Comparison of ENCODE assay signal across 8 cellular contexts in the genomic region with DNA sequence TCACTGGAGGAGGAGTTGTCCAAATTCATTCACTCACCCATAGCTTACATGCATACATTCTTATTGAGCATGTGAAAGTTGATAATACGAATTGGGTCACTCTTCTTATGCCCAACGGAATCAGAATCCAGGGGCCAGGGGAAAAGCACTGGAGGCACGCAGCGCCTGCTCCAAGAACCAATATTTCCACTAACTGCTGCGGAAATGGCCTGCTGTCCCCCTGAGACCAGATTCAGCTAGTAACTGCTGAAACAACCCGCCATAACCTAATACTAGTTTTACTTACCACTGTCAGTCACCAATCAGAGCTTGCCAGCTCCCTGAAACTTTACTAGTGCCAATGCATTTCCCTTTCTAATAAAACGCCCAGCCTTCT. TPM values are rescaled to one million over a fixed set of nuclear protein-coding genes. Genes with fewer than 3 reads are reported as not detected.
A peak's percentile ranks its signal among the peaks of the same experiment; 100 is the strongest.
DNase-seq lines count a peak whose midpoint lies in the region; ATAC-seq, FAIRE-seq and TF ChIP-seq lines count a peak whose summit lies in the region.

No MANE protein-coding gene starts in this region.

- no peaks in the 10 kb centered on the region for H3K9me3 ChIP-seq in CD8-positive, alpha-beta memory T cell (ENCODE audit: low read length)
- H3K9me3 ChIP-seq in Peyer's patch (no peaks in the 10 kb centered on the region), pancreas (no peaks in the 10 kb centered on the region)

- peaks cover 46 to 52% (median 46%) of the 10 kb centered on the region in 3 donors for H3K4me1 Mint-ChIP-seq in CD8-positive, alpha-beta memory T cell

- H3K27ac ChIP-seq in CD8-positive, alpha-beta memory T cell (ENCODE audit: low read depth, low read length), result peak overlapping the region; percentile 59
- H3K27ac ChIP-seq in Peyer's patch, result peak overlapping the region; percentile 78 to 88 (median 84)
- H3K27ac ChIP-seq in pancreas, result peak overlapping the region in 2 of 4 donors; percentile 55 to 71

- ATAC-seq in pancreas (no peak), GM18861 (IDR thresholded peaks at IDR 0.05; ENCODE audit: unreplicated experiment) (no peak), HG03520 (IDR thresholded peaks at IDR 0.05; ENCODE audit: unreplicated experiment) (no peak), HG03432 (IDR thresholded peaks at IDR 0.05; ENCODE audit: unreplicated experiment) (no peak)

- 58 to 61% methylated on average over 7 of the region's 7 CpGs for WGBS in pancreas, 2 donors

- no peak for TF ChIP-seq POLR2A in Peyer's patch (IDR thresholded peaks at IDR 0.05)

- peaks cover 47% of the 10 kb centered on the region for H3K4me1 ChIP-seq in CD8-positive, alpha-beta memory T cell (ENCODE audit: insufficient read depth, low read length)
- H3K4me1 ChIP-seq in Peyer's patch (peaks cover 0 to 48% (median 27%) of the 10 kb centered on the region in 4 donors), pancreas (peaks cover 0 to 28% (median 11%) of the 10 kb centered on the region in 3 donors)

- H3K27ac Mint-ChIP-seq in CD8-positive, alpha-beta memory T cell, result peak overlapping the region; percentile 80 to 98 (median 94)

- no peaks in the 10 kb centered on the region for H3K27me3 ChIP-seq in CD8-positive, alpha-beta memory T cell (ENCODE audit: insufficient read depth, low read length, poor library complexity, severe bottlenecking)
- H3K27me3 ChIP-seq in Peyer's patch (no peaks in the 10 kb centered on the region), pancreas (peaks cover 0 to 3% (median 0%) of the 10 kb centered on the region in 4 donors)

- peak overlapping the region; percentile 79 to 97 (median 90) for H3K4me3 Mint-ChIP-seq in CD8-positive, alpha-beta memory T cell

- peaks cover 11 to 22% of the 10 kb centered on the region in 2 donors for H3K27me3 Mint-ChIP-seq in CD8-positive, alpha-beta memory T cell

- peak overlapping the region; percentile 95 for H3K4me3 ChIP-seq in CD8-positive, alpha-beta memory T cell (ENCODE audit: low read length)
- H3K4me3 ChIP-seq in Peyer's patch (peak overlapping the region; percentile 91 to 97 (median 94)), epithelial cell of proximal tubule (ENCODE audit: low read depth, low read length) (peak overlapping the region; percentile 95), pancreas (peak overlapping the region; percentile 76 to 92 (median 90))

- CTCF ChIA-PET in CD8-positive, alpha-beta memory T cell (lab: Charles Lee), result interaction anchor here (0.7 to 2.6 kb wide), 3 partner anchors 24 to 384 kb away, joined by 3 to 13 read pairs (median 3); partner anchors contain the start of gene NSFL1C

- peaks cover 0 to 6% (median 0%) of the 10 kb centered on the region in 5 donors for H3K9me3 Mint-ChIP-seq in CD8-positive, alpha-beta memory T cell

- peaks cover 2 to 8% (median 5%) of the 10 kb centered on the region in 3 donors for H3K36me3 Mint-ChIP-seq in CD8-positive, alpha-beta memory T cell

- FAIRE-seq in pancreas (lab: Jason Lieb, UNC), result no peak

- TF ChIP-seq CTCF in Peyer's patch (IDR thresholded peaks at IDR 0.05) (no peak), epithelial cell of proximal tubule (conservative IDR thresholded peaks at IDR 0.05; ENCODE audit: low read depth, low read length) (no peak), pancreas (IDR thresholded peaks at IDR 0.05) (no peak)

- POLR2A ChIA-PET in CD8-positive, alpha-beta memory T cell (lab: Charles Lee), result interaction anchor here (0.9 to 1.5 kb wide), 2 partner anchors 27 to 69 kb away, joined by 3 read pairs; no protein-coding TSS in a partner anchor

- H3K36me3 ChIP-seq in CD8-positive, alpha-beta memory T cell (ENCODE audit: insufficient read depth, low read length), result no peaks in the 10 kb centered on the region
- H3K36me3 ChIP-seq in Peyer's patch (no peaks in the 10 kb centered on the region), pancreas (no peaks in the 10 kb centered on the region)

- intact Hi-C loops in pancreas (cut with DNase I), result no loop called here

- no peak for DNase-seq in CD8-positive, alpha-beta memory T cell
- no peak for DNase-seq in Peyer's patch
- no peak for DNase-seq in epithelial cell of proximal tubule (ENCODE audit: low read depth)
- no peak for DNase-seq in pancreas
- no peak for DNase-seq in HK-2 (ENCODE audit: unreplicated experiment)

RNA-seq across cellular contexts. Expression of gene FKBP1A, which starts 0.6 kb away (rescaled TPM):
- total RNA-seq in CD8-positive, alpha-beta memory T cell, result 100 to 1,000 TPM; 274 TPM
- 43.1 TPM for polyA plus RNA-seq in CD8-positive, alpha-beta memory T cell
- total RNA-seq in Peyer's patch (100 to 1,000 TPM in 2 of 4 donors, 10 to 100 TPM in 2; 76.9 to 165 (median 98.5) TPM), epithelial cell of proximal tubule (129 and 188 TPM in 2 replicates), pancreas (100 to 1,000 TPM in 1 of 6 donors, 10 to 100 TPM in 5; 40.2 to 104 (median 67.3) TPM)
- polyA plus RNA-seq in pancreas, result 10 to 100 TPM; 62.1 to 86.7 TPM
